ENCODE assay signal across 34 cellular contexts in genomic region chr5:134993161-134993560, GRCh38. TPM values are rescaled to one million over a fixed set of nuclear protein-coding genes. Genes with fewer than 3 reads are reported as not detected.
"Had no signal": no experiment of that assay in that cellular context is flagged by ENCODE, and none has a peak within 500 bp of the region (broad histone marks: within the 10 kb centered on the region; RNA-seq: fewer than 3 reads in every experiment).

No MANE protein-coding gene starts in this region.

- H3K9me3 ChIP-seq: ovary, psoas muscle, right lobe of liver, sigmoid colon, suprapubic skin, testis, tibial artery, transverse colon, upper lobe of right lung, uterus had no signal

- H2AFZ ChIP-seq: neural progenitor cell, parathyroid adenoma had no signal

- H3K27ac ChIP-seq: neural progenitor cell, ovary, parathyroid adenoma, psoas muscle, right lobe of liver, sigmoid colon, skin epidermis, spleen, suprapubic skin, testis, tibial artery, transverse colon, upper lobe of right lung, uterus had no signal

- DNase-seq: natural killer cell; occipital lobe; ovary; posterior cingulate gyrus; psoas muscle; right cardiac atrium; right lobe of liver; sigmoid colon; spleen; stimulated activated CD4-positive, alpha-beta T cell treated with anti-CD3 and anti-CD28 coated beads, Interleukin-12 subunit alpha, Interleukin-12 subunit beta, amount 100 ng/mL, for 4 hours; stimulated activated CD4-positive, alpha-beta T cell treated with anti-CD3 and anti-CD28 coated beads, Interleukin-1b, Interleukin-23, amount 100 ng/mL, for 48 hours; stimulated activated CD4-positive, alpha-beta T cell treated with anti-CD3 and anti-CD28 coated beads, Interleukin-4, amount 100 ng/mL, for 1 hour; stimulated activated CD4-positive, alpha-beta T cell treated with anti-CD3 and anti-CD28 coated beads, Interleukin-4, amount 100 ng/mL, for 4 hours; stimulated activated CD8-positive, alpha-beta memory T cell treated with anti-CD3 and anti-CD28 coated beads, Interleukin-4, amount 100 ng/mL, for 48 hours; stimulated activated naive CD4-positive, alpha-beta T cell; stimulated activated naive CD8-positive, alpha-beta T cell treated with anti-CD3 and anti-CD28 coated beads, Interleukin-15, amount 100 ng/mL, for 72 hours; stimulated activated naive CD8-positive, alpha-beta T cell treated with anti-CD3 and anti-CD28 coated beads, Interleukin-15, Interleukin-2, amounts not matched to agents 100 U/mL and 50 U/mL, for 24 hours; substantia nigra; testis; tibial artery; transverse colon; upper lobe of right lung; uterus had no signal

- H3K9ac ChIP-seq: neural progenitor cell, parathyroid adenoma had no signal

- H3K36me3 Mint-ChIP-seq: natural killer cell; stimulated activated memory B cell treated with anti-CD40 and anti-IgM and Interleukin-4, amounts not matched to agents 10 μg/mL and 1 μg/mL and 100 μg/mL, for 72 hours; type B pancreatic cell had no signal

- H3K4me3 Mint-ChIP-seq: natural killer cell; nephron; neural progenitor cell; stimulated activated memory B cell treated with anti-CD40 and anti-IgM and Interleukin-4, amounts not matched to agents 10 μg/mL and 1 μg/mL and 100 μg/mL, for 72 hours; stimulated activated naive CD8-positive, alpha-beta T cell treated with anti-CD3 and anti-CD28 coated beads, Interleukin-15, amount 100 ng/mL, for 72 hours; type B pancreatic cell had no signal

- H3K4me1 Mint-ChIP-seq: natural killer cell; nephron; neural progenitor cell; stimulated activated naive CD8-positive, alpha-beta T cell treated with anti-CD3 and anti-CD28 coated beads, Interleukin-15, amount 100 ng/mL, for 72 hours had no signal

- H3K4me1 ChIP-seq: parathyroid adenoma, right lobe of liver, suprapubic skin, testis, transverse colon, upper lobe of right lung, uterus had no signal

- H3K9me3 Mint-ChIP-seq: natural killer cell; stimulated activated memory B cell treated with anti-CD40 and anti-IgM and Interleukin-4, amounts not matched to agents 10 μg/mL and 1 μg/mL and 100 μg/mL, for 72 hours; stimulated activated naive CD8-positive, alpha-beta T cell treated with anti-CD3 and anti-CD28 coated beads, Interleukin-15, amount 100 ng/mL, for 72 hours; type B pancreatic cell had no signal

- H3K27ac Mint-ChIP-seq: natural killer cell; nephron; neural progenitor cell; progenitor cell of endocrine pancreas; stimulated activated memory B cell treated with anti-CD40 and anti-IgM and Interleukin-4, amounts not matched to agents 10 μg/mL and 1 μg/mL and 100 μg/mL, for 72 hours; stimulated activated naive CD8-positive, alpha-beta T cell treated with anti-CD3 and anti-CD28 coated beads, Interleukin-15, amount 100 ng/mL, for 72 hours; type B pancreatic cell had no signal

- H3K4me2 ChIP-seq: neural progenitor cell, smooth muscle cell had no signal

- H3K4me3 ChIP-seq: neural progenitor cell, ovary, psoas muscle, right lobe of liver, sigmoid colon, skin epidermis, smooth muscle cell, spleen, suprapubic skin, testis, tibial artery, transverse colon, upper lobe of right lung, uterus had no signal

- H3K27me3 Mint-ChIP-seq: stimulated activated memory B cell treated with anti-CD40 and anti-IgM and Interleukin-4, amounts not matched to agents 10 μg/mL and 1 μg/mL and 100 μg/mL, for 72 hours; stimulated activated naive CD8-positive, alpha-beta T cell treated with anti-CD3 and anti-CD28 coated beads, Interleukin-15, amount 100 ng/mL, for 72 hours had no signal

- H3K27me3 ChIP-seq: neural progenitor cell, ovary, right lobe of liver, sigmoid colon, spleen, suprapubic skin, testis, tibial artery, transverse colon, upper lobe of right lung, uterus had no signal

- H3K36me3 ChIP-seq: neural progenitor cell, ovary, right lobe of liver, sigmoid colon, spleen, suprapubic skin, tibial artery, transverse colon, upper lobe of right lung, uterus had no signal

- H3K79me2 ChIP-seq: parathyroid adenoma had no signal

- ATAC-seq: natural killer cell; psoas muscle; right cardiac atrium; right lobe of liver; stimulated activated memory B cell treated with anti-CD40 and anti-IgM and Interleukin-4, amounts not matched to agents 10 μg/mL and 1 μg/mL and 100 μg/mL, for 72 hours; stimulated activated naive CD8-positive, alpha-beta T cell treated with anti-CD3 and anti-CD28 coated beads, Interleukin-15, amount 100 ng/mL, for 72 hours; stimulated activated naive CD8-positive, alpha-beta T cell treated with anti-CD3 and anti-CD28 coated beads, Interleukin-15, Interleukin-2, amounts not matched to agents 100 U/mL and 50 U/mL, for 24 hours; upper lobe of right lung had no signal

RNA-seq across cellular contexts. Expression of gene CATSPER3, which starts 25.5 kb away (rescaled TPM):
- total RNA-seq: smooth muscle cell, urinary bladder had no signal
- polyA plus RNA-seq: smooth muscle cell had no signal

RNA-seq across cellular contexts. Expression of gene PITX1, which starts 40.9 kb away (rescaled TPM):
- total RNA-seq: natural killer cell, occipital lobe, right lobe of liver, upper lobe of right lung had no signal
- polyA plus RNA-seq: neural cell had no signal
